8 cellular contexts compared by ENCODE assay signal in the genomic region with DNA sequence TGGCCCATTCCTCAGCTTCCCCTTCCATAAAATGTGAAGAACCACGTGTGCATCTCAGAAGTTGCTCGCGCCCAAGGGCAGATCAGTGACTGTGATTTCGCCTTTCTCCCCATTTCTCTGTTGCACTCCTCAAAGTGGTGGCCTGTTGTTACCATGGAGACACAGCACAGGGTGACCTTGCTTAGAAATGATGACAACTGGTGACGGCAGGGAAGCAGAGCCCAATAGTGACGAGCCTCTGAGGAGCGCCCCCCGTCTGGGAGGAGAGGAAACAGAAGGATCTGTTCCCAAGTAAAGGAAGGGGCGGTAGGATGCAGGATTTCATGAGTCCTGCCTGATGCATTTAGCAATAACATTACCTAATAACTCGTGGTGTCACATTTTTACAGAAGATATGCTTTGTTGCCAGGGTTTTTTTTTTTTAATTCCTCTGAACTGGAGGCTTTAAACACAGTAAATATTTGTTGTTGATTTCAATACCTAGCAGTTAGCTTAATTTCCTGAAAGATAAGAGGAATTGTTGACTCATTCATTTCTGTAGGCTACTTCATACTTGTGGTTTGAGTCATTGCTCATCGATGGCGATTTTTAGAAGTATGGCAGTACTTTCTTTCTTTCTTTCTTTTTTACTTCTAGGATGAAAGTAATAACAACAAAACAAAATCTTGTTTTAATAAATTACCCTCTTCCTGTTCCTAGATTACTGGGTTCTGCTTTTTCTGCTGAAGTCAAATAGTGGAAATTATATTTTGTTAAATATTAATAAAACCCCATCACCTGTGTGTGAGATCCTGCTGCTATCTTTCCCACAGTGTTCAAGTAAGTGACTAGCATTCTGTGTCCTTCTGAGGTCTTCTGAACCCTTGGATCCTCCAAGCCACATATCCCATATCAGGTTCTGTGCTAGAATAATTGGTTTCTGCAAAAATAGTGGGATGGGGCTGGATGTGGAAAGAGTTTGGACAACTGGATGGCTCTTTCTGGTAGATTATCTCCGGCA. TPM values are rescaled to one million over a fixed set of nuclear protein-coding genes. Genes with fewer than 3 reads are reported as not detected.
DNase-seq lines count a peak whose midpoint lies in the region; ATAC-seq and TF ChIP-seq lines count a peak whose summit lies in the region.

No MANE protein-coding gene starts in this region.

- H3K27ac ChIP-seq in body of pancreas (peak overlapping the region; percentile 72 to 89 (median 86)), thoracic aorta (peak overlapping the region; percentile 65 to 75)

- 19 to 25% methylated on average over 13 of the region's 13 CpGs for WGBS in body of pancreas, 2 donors

- TF ChIP-seq POLR2A in body of pancreas (IDR thresholded peaks at IDR 0.05) = peak in 1 of 3 donors; percentile 13

- H3K4me3 ChIP-seq in body of pancreas = no peak overlapping the region
- H3K4me3 ChIP-seq in thoracic aorta = no peak overlapping the region

- no peaks in the 10 kb centered on the region for H3K9me3 ChIP-seq in body of pancreas
- H3K9me3 ChIP-seq in thoracic aorta = no peaks in the 10 kb centered on the region

- H3K27me3 ChIP-seq in body of pancreas = no peaks in the 10 kb centered on the region
- H3K27me3 ChIP-seq in thoracic aorta (replicated peaks; ENCODE audit: insufficient read depth) = no peaks in the 10 kb centered on the region

- H3K36me3 ChIP-seq in body of pancreas (replicated peaks in 1 of 2; ENCODE audit: insufficient read depth in 1 of 2, low read depth in 2 of 2) (no peaks in the 10 kb centered on the region), thoracic aorta (no peaks in the 10 kb centered on the region)

- TF ChIP-seq CTCF in body of pancreas (IDR thresholded peaks at IDR 0.05) (peak in 2 of 7 experiments; percentile 15 to 27), thoracic aorta (IDR thresholded peaks at IDR 0.05) (no peak)

- intact Hi-C loops in body of pancreas (cut with DNase I) = no loop called here

- DNase-seq in NOMO-1 treated with DMSO at 0.1 percent for 48 hours (lab: John Stamatoyannopoulos, UW; ENCODE audit: unreplicated experiment) = peak; percentile 21
- DNase-seq in NOMO-1 treated with dmso at 0.1 percent for 144 hours (lab: John Stamatoyannopoulos, UW; ENCODE audit: unreplicated experiment) = no peak
- DNase-seq in H4 (ENCODE audit: low spot score) = peak; percentile 92
- DNase-seq in body of pancreas = peak; percentile 80 to 91 (median 82)
- peak; percentile 94 for DNase-seq in islet precursor cell
- DNase-seq in thoracic aorta (ENCODE audit: low spot score) = peak; percentile 18
- no peak for DNase-seq in cortex of kidney (lab: John Stamatoyannopoulos, UW)

- no peak for TF ChIP-seq RAD21 in Ishikawa (IDR thresholded peaks at IDR 0.05; ENCODE audit: low read depth)

- peak; percentile 41; the same call in 1 of the 2 replicates for TF ChIP-seq EP300 in Ishikawa (IDR thresholded peaks at IDR 0.05; ENCODE audit: borderline replicate concordance)

- H3K4me1 ChIP-seq in body of pancreas = peaks cover 77% of the 10 kb centered on the region
- peaks cover 82 to 83% of the 10 kb centered on the region in 2 donors for H3K4me1 ChIP-seq in thoracic aorta (ENCODE audit: control insufficient read depth in 1 of 2, low read depth in 2 of 2)

- ATAC-seq in body of pancreas = peak; percentile 84
- ATAC-seq in thoracic aorta (ENCODE audit: insufficient number of reproducible peaks, low FRiP score, low read depth) = peak; percentile 16

TF ChIP-seq in Ishikawa, 13 proteins besides CTCF, POLR2A, EP300 and RAD21:
- TF ChIP-seq CEBPB (IDR thresholded peaks at IDR 0.05) = 0 out of 2 replicates have a peak, but pooled peaks have one; percentile 21
- no peak for TF ChIP-seq TCF12 (IDR thresholded peaks at IDR 0.05; ENCODE audit: low read depth)

RNA-seq across cellular contexts. Expression of a gene that starts 36.0 kb away (rescaled TPM):
- 13.7 and 28.0 TPM in 2 replicates for total RNA-seq in H4 (2014; rRNA removed; shearing (Covaris generic))
- total RNA-seq in body of pancreas = 10 to 100 TPM; 47.5 to 50.8 TPM
- total RNA-seq in thoracic aorta = 10 to 100 TPM; 59.6 to 67.7 TPM

Comparison
In these comparisons a context has a peak if more than half of its experiments do, and no peak if none do; other contexts are left out.
1. DNase-seq: peak in NOMO-1 treated with DMSO at 0.1 percent for 48 hours (single experiment), H4 (single experiment), body of pancreas (4 of 4), islet precursor cell (single experiment) and thoracic aorta (single experiment); none in NOMO-1 treated with dmso at 0.1 percent for 144 hours (single experiment) and cortex of kidney (single experiment).